Comparison of ENCODE assay signal across 10 cellular contexts in the genomic region with DNA sequence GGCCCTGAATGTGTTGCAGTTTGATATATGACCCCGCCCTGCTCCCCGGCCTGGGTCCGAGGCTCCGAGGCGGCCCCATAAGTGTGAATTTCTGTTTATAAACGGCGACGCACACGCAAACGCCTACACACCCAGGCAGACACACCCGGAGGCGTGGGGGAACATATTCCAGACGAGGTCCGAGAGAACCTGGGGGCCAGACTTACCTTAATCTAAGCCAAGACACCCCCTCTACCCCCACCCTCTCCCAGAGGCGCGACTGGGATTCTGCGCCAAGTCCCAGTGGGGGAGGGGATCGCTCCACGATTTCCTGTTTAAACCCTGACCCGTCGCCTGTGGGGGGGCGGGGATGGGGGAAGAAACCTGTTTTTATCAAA. TPM values are rescaled to one million over a fixed set of nuclear protein-coding genes. Genes with fewer than 3 reads are reported as not detected.
DNase-seq lines count a peak whose midpoint lies in the region; ATAC-seq and TF ChIP-seq lines count a peak whose summit lies in the region.
"Had no signal": no experiment of that assay in that cellular context is flagged by ENCODE, and none has a peak within 500 bp of the region (broad histone marks: within the 10 kb centered on the region; RNA-seq: fewer than 3 reads in every experiment).

No MANE protein-coding gene starts in this region.

- no peak for TF ChIP-seq CTCF in Panc1 (IDR thresholded peaks at IDR 0.05)
- no peak for TF ChIP-seq CTCF in foreskin keratinocyte (conservative IDR thresholded peaks at IDR 0.05)

- peaks cover 60% of the 10 kb centered on the region for H3K4me1 ChIP-seq in Panc1 (ENCODE audit: control insufficient read depth, insufficient read depth, low read length)
- H3K4me1 ChIP-seq in foreskin keratinocyte: peaks cover 26% of the 10 kb centered on the region
- H3K4me1 ChIP-seq: BLaER1 treated with 17β-estradiol and CSF1 and Interleukin-3, amounts not matched to agents 10 nM and 100 nM had no signal

- in situ Hi-C loops in Panc1 (cut with HindIII; ENCODE audit: low pct_unique_long_range_greater_than_20kb, low sequenced_read_pairs): no loop called here

- H3K36me3 Mint-ChIP-seq in T-helper 1 cell treated with Interleukin-12 subunit alpha and Interleukin-12 subunit beta and Interleukin-4 antibody, amounts not matched to agents 30 μg/mL and 1 μg/mL, for 36 hours (ENCODE audit: low read depth): no peaks in the 10 kb centered on the region

- no TSS peak for BruUV-seq in Panc1 (replicated peaks; lab: Mats Ljungman, UMichigan)

- DNase-seq in T-helper 1 cell (no peak), Panc1 (ENCODE audit: low read depth, low spot score) (no peak), foreskin keratinocyte (peak in 1 of 2 donors; percentile 53), SKM-1 treated with dmso at 0.1 percent for 144 hours (lab: John Stamatoyannopoulos, UW; ENCODE audit: unreplicated experiment) (no peak)
- no peak for DNase-seq in stimulated activated naive CD8-positive, alpha-beta T cell treated with anti-CD3 and anti-CD28 coated beads, Interleukin-15, amount 100 ng/mL, for 72 hours
- DNase-seq in activated CD4-positive, alpha-beta T cell treated with anti-CD3 and anti-CD28 coated beads, Interleukin-2, amount 50 U/mL, for 4 hours: no peak
- DNase-seq: stimulated activated CD4-positive, alpha-beta T cell treated with anti-CD3 and anti-CD28 coated beads, Interleukin-2, amount 100 ng/mL, for 48 hours had no signal

- H3K9me3 Mint-ChIP-seq in T-helper 1 cell treated with Interleukin-12 subunit alpha and Interleukin-12 subunit beta and Interleukin-4 antibody, amounts not matched to agents 30 μg/mL and 1 μg/mL, for 36 hours: no peaks in the 10 kb centered on the region
- H3K9me3 Mint-ChIP-seq in stimulated activated naive CD8-positive, alpha-beta T cell treated with anti-CD3 and anti-CD28 coated beads, Interleukin-15, amount 100 ng/mL, for 72 hours: no peaks in the 10 kb centered on the region

- H3K27ac Mint-ChIP-seq in T-helper 1 cell treated with Interleukin-12 subunit alpha and Interleukin-12 subunit beta and Interleukin-4 antibody, amounts not matched to agents 30 μg/mL and 1 μg/mL, for 36 hours: no peak overlapping the region
- H3K27ac Mint-ChIP-seq in stimulated activated naive CD8-positive, alpha-beta T cell treated with anti-CD3 and anti-CD28 coated beads, Interleukin-15, amount 100 ng/mL, for 72 hours: peak overlapping the region; percentile 91 to 95

- H3K9me3 ChIP-seq in Panc1 (ENCODE audit: control insufficient read depth, insufficient read depth, low read depth, low read length): no peaks in the 10 kb centered on the region

- peak overlapping the region; percentile 94 for H3K27ac ChIP-seq in Panc1 (ENCODE audit: low read length)
- H3K27ac ChIP-seq in foreskin keratinocyte: peak overlapping the region; percentile 98
- H3K27ac ChIP-seq: BLaER1 treated with 17β-estradiol and CSF1 and Interleukin-3, amounts not matched to agents 10 nM and 100 nM had no signal

- peak overlapping the region; percentile 83 for H3K4me3 Mint-ChIP-seq in T-helper 1 cell treated with Interleukin-12 subunit alpha and Interleukin-12 subunit beta and Interleukin-4 antibody, amounts not matched to agents 30 μg/mL and 1 μg/mL, for 36 hours
- peak overlapping the region; percentile 82 to 94 for H3K4me3 Mint-ChIP-seq in stimulated activated naive CD8-positive, alpha-beta T cell treated with anti-CD3 and anti-CD28 coated beads, Interleukin-15, amount 100 ng/mL, for 72 hours

- POLR2A ChIA-PET in Panc1 (lab: Charles Lee): no interaction called here

- H3K4me3 ChIP-seq in Panc1 (ENCODE audit: low read depth in 2 of 2, low read length in 2 of 2): peak overlapping the region; percentile 72 to 91

- peaks cover 2% of the 10 kb centered on the region; the same call in 1 of the 2 replicates for H3K36me3 ChIP-seq in Panc1 (ENCODE audit: control insufficient read depth, insufficient read depth, low read length)
- H3K36me3 ChIP-seq: BLaER1 treated with 17β-estradiol and CSF1 and Interleukin-3, amounts not matched to agents 10 nM and 100 nM had no signal

- intact Hi-C loops in Panc1 (cut with micrococcal nuclease; ENCODE audit: unreplicated experiment): no loop called here

- H3K27me3 ChIP-seq in Panc1 (ENCODE audit: control insufficient read depth, insufficient read depth, low read length) (no peaks in the 10 kb centered on the region), foreskin keratinocyte (no peaks in the 10 kb centered on the region)

- CTCF ChIA-PET in Panc1 (lab: Charles Lee): no interaction called here

- peaks cover 84% of the 10 kb centered on the region for H3K27me3 Mint-ChIP-seq in T-helper 1 cell treated with Interleukin-12 subunit alpha and Interleukin-12 subunit beta and Interleukin-4 antibody, amounts not matched to agents 30 μg/mL and 1 μg/mL, for 36 hours (ENCODE audit: low read depth)
- peaks cover 95% of the 10 kb centered on the region for H3K27me3 Mint-ChIP-seq in stimulated activated naive CD8-positive, alpha-beta T cell treated with anti-CD3 and anti-CD28 coated beads, Interleukin-15, amount 100 ng/mL, for 72 hours

- H3K4me1 Mint-ChIP-seq in T-helper 1 cell treated with Interleukin-12 subunit alpha and Interleukin-12 subunit beta and Interleukin-4 antibody, amounts not matched to agents 30 μg/mL and 1 μg/mL, for 36 hours (ENCODE audit: low read depth): peaks cover 18% of the 10 kb centered on the region
- peaks cover 46% of the 10 kb centered on the region for H3K4me1 Mint-ChIP-seq in stimulated activated naive CD8-positive, alpha-beta T cell treated with anti-CD3 and anti-CD28 coated beads, Interleukin-15, amount 100 ng/mL, for 72 hours

- ATAC-seq in Panc1 (peak; percentile 23), foreskin keratinocyte (no peak), HG03039 (IDR thresholded peaks at IDR 0.05; ENCODE audit: unreplicated experiment) (no peak)
- no peak for ATAC-seq in stimulated activated naive CD8-positive, alpha-beta T cell treated with anti-CD3 and anti-CD28 coated beads, Interleukin-15, amount 100 ng/mL, for 72 hours

RNA-seq across cellular contexts. Expression of gene HOXC6, which starts 9.6 kb away (rescaled TPM):
- total RNA-seq in Panc1 (2021; ENCODE audit: unreplicated experiment) (52.2 TPM), foreskin keratinocyte (3.9 and 4.3 TPM in 2 replicates)
- 46.1 TPM for polyA plus RNA-seq in Panc1 (2012; ENCODE audit: insufficient read length)
- polyA plus RNA-seq in foreskin keratinocyte: 6.1 and 6.4 TPM in 2 replicates

RNA-seq across cellular contexts. Expression of gene HOXC8, which starts 9.8 kb away (rescaled TPM):
- total RNA-seq in Panc1 (2021; ENCODE audit: unreplicated experiment) (15.3 TPM), foreskin keratinocyte (1.3 and 2.0 TPM in 2 replicates)
- polyA plus RNA-seq in Panc1 (2012; ENCODE audit: insufficient read length): 9.5 TPM
- 1.2 and 2.0 TPM in 2 replicates for polyA plus RNA-seq in foreskin keratinocyte

RNA-seq across cellular contexts. Expression of gene HOXC5, which starts 14.3 kb away (rescaled TPM):
- total RNA-seq in Panc1 (2021; ENCODE audit: unreplicated experiment) (5.0 TPM), foreskin keratinocyte (0.67 and 0.85 TPM in 2 replicates)
- polyA plus RNA-seq in Panc1 (2012; ENCODE audit: insufficient read length): 0.76 TPM
- 0.75 and 0.93 TPM in 2 replicates for polyA plus RNA-seq in foreskin keratinocyte

RNA-seq across cellular contexts. Expression of gene HOXC9, which starts 18.6 kb away (rescaled TPM):
- total RNA-seq in Panc1 (2021; ENCODE audit: unreplicated experiment): 37.2 TPM
- polyA plus RNA-seq in Panc1 (2012; ENCODE audit: insufficient read length): 41.2 TPM
- total RNA-seq in foreskin keratinocyte: 4.3 and 5.5 TPM in 2 replicates
- 7.0 and 9.0 TPM in 2 replicates for polyA plus RNA-seq in foreskin keratinocyte

RNA-seq across cellular contexts. Expression of gene HOXC10, which starts 33.6 kb away (rescaled TPM):
- total RNA-seq in Panc1 (2021; ENCODE audit: unreplicated experiment): 154 TPM
- 178 TPM for polyA plus RNA-seq in Panc1 (2012; ENCODE audit: insufficient read length)
- 19.6 and 23.0 TPM in 2 replicates for total RNA-seq in foreskin keratinocyte
- 31.8 and 32.0 TPM in 2 replicates for polyA plus RNA-seq in foreskin keratinocyte

Comparison
In these comparisons a context has a peak if more than half of its experiments do, and no peak if none do; other contexts are left out.
1. RNA of gene HOXC6, which starts 9.6 kb away (total RNA-seq): 52.2 TPM in Panc1 (single experiment); 3.9 to 4.3 TPM in foreskin keratinocyte; every median in the first group is over 10 times any median in the second.